Comparison of ENCODE assay signal across 1 cellular context in the genomic region with DNA sequence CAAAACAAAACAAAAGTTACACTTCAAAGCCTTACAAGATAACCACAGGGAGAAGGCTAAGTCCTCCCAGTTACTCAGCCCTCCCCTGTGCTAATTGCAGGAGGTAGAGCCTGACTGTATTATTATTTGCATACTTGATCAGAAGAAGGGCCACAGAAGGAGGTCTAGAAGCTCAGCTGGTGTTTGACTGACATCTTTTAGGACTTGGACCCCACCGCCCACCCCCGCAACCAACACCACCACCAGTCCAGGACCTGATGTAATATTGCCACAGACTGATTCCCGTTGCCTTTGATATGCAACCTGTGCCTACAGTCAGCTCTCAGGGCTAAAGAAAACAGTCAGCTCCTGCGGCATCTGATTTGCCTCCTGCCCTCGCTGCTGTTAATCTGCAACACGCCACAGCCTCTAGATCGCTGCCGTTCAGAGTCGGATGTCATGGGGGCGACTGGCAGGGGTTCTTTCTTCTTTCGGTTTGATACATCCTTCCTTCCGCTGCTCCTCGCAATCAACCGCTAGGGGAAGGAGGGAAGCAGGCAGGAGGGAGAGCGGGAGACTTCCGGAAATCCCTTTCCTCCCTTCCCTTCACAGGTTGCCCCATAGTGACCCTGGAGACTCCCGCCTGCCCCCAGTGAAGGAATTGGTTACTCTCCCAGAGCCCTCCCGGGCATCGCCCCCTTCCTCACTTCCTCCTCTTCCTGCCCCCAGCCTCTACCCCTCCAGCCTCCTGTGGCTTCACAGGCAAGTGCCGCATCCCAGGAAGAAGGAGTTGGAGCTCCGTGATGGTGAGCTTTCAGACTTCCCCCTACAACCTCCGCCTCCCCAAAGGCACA.
TF ChIP-seq lines count a peak whose summit lies in the region.

No MANE protein-coding gene starts in this region.

TF ChIP-seq in HEK293, 187 proteins besides CTCF, POLR2A, EP300 and RAD21 (continued from another document):
- TF ChIP-seq, protein P1, sequence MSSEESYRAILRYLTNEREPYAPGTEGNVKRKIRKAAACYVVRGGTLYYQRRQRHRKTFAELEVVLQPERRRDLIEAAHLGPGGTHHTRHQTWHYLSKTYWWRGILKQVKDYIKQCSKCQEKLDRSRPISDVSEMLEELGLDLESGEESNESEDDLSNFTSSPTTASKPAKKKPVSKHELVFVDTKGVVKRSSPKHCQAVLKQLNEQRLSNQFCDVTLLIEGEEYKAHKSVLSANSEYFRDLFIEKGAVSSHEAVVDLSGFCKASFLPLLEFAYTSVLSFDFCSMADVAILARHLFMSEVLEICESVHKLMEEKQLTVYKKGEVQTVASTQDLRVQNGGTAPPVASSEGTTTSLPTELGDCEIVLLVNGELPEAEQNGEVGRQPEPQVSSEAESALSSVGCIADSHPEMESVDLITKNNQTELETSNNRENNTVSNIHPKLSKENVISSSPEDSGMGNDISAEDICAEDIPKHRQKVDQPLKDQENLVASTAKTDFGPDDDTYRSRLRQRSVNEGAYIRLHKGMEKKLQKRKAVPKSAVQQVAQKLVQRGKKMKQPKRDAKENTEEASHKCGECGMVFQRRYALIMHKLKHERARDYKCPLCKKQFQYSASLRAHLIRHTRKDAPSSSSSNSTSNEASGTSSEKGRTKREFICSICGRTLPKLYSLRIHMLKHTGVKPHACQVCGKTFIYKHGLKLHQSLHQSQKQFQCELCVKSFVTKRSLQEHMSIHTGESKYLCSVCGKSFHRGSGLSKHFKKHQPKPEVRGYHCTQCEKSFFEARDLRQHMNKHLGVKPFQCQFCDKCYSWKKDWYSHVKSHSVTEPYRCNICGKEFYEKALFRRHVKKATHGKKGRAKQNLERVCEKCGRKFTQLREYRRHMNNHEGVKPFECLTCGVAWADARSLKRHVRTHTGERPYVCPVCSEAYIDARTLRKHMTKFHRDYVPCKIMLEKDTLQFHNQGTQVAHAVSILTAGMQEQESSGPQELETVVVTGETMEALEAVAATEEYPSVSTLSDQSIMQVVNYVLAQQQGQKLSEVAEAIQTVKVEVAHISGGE (tag by site-specific recombination; conservative IDR thresholded peaks at IDR 0.05; ENCODE audit: low read depth) = peak; percentile 86
- TF ChIP-seq ZNF350 (tag by site-specific recombination; IDR thresholded peaks at IDR 0.05) (no peak), ZBTB1 (tag by site-specific recombination; IDR thresholded peaks at IDR 0.05) (no peak), WT1 (tag by site-specific recombination; IDR thresholded peaks at IDR 0.05) (peak; percentile 71), ZNF335 (tag by site-specific recombination; conservative IDR thresholded peaks at IDR 0.05) (peak; percentile 71), ZNF37A (tag by site-specific recombination; IDR thresholded peaks at IDR 0.05) (no peak), MYNN (tag by site-specific recombination; IDR thresholded peaks at IDR 0.05; ENCODE audit: borderline replicate concordance) (no peak), ZNF561 (tag by site-specific recombination; IDR thresholded peaks at IDR 0.05; ENCODE audit: borderline replicate concordance) (peak; percentile 69; the same call in 1 of the 2 replicates), ZNF830 (tag by site-specific recombination; IDR thresholded peaks at IDR 0.05; ENCODE audit: low read depth) (no peak), ZNF146 (tag by site-specific recombination; IDR thresholded peaks at IDR 0.05) (no peak), ZNF426 (tag by site-specific recombination; IDR thresholded peaks at IDR 0.05) (no peak), ZNF529 (tag by site-specific recombination; IDR thresholded peaks at IDR 0.05; ENCODE audit: insufficient replicate concordance) (no peak), ZNF776 (tag by site-specific recombination; IDR thresholded peaks at IDR 0.05; ENCODE audit: borderline replicate concordance) (no peak)
